1 cellular context compared by ENCODE assay signal in the genomic region with DNA sequence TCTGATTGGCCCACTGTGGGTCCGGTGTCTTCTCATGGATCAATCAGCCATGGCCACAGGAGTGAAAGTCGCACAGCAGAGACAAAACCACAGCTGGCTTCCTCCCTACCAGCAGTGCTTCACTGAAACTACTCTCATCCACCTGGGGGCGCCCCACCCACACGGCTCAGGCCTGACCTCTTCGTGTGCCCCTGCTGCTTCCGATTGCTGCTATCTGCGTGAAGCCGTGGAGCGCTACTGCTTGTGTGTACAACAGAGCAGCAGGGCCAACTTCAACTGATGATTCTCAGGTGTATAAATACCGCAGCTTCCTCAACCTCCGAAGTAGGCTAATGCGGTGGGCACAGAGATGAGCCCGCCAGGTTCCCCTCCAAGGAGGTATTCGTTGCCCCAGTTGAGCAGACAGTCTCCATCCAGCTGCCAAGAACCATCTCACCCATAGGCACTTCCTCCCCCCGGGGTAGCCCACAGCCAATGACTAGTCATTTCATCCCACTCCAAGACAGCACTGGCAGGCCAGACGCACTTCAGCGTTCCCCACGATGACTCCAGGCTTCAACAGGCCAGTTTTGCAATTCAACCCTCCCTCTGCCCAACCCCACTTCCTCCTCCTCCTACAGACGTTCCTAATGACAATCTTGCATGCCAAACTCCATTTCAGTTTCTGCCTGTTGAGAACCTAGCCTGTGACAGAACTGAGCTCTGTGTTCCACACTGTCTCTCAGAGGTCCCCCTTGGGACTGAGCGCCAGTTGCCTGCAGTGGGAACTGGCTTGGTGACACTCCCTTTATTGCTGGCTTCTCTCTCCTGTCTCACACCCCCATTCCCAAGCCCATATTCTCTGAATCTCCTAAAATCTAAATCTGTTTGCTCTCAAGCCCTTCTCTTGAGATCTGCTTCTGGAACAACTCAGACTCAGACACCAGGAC.
TF ChIP-seq lines count a peak whose summit lies in the region.

No MANE protein-coding gene starts in this region.

TF ChIP-seq in K562, 482 proteins besides CTCF, POLR2A, EP300 and RAD21 (continued from another document and continues in another):
- TF ChIP-seq RFX7 (CRISPR knock-in tag; IDR thresholded peaks at IDR 0.05), result no peak
- TF ChIP-seq HNRNPH1 (optimal IDR thresholded peaks at IDR 0.05; ENCODE audit: low read depth, low read length), result no peak
- TF ChIP-seq, protein P1, sequence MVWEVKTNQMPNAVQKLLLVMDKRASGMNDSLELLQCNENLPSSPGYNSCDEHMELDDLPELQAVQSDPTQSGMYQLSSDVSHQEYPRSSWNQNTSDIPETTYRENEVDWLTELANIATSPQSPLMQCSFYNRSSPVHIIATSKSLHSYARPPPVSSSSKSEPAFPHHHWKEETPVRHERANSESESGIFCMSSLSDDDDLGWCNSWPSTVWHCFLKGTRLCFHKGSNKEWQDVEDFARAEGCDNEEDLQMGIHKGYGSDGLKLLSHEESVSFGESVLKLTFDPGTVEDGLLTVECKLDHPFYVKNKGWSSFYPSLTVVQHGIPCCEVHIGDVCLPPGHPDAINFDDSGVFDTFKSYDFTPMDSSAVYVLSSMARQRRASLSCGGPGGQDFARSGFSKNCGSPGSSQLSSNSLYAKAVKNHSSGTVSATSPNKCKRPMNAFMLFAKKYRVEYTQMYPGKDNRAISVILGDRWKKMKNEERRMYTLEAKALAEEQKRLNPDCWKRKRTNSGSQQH (CRISPR knock-in tag; IDR thresholded peaks at IDR 0.05), result no peak
- TF ChIP-seq BRF1 (IDR thresholded peaks at IDR 0.05; ENCODE audit: borderline replicate concordance, extremely low read depth, insufficient read length), result no peak
- peak; percentile 53 for TF ChIP-seq CBFA2T3 (IDR thresholded peaks at IDR 0.05)
- TF ChIP-seq, protein P2, sequence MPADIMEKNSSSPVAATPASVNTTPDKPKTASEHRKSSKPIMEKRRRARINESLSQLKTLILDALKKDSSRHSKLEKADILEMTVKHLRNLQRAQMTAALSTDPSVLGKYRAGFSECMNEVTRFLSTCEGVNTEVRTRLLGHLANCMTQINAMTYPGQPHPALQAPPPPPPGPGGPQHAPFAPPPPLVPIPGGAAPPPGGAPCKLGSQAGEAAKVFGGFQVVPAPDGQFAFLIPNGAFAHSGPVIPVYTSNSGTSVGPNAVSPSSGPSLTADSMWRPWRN (IDR thresholded peaks at IDR 0.05; ENCODE audit: low read depth), result no peak
- TF ChIP-seq RBBP5 (IDR thresholded peaks at IDR 0.05; ENCODE audit: borderline replicate concordance, insufficient read depth, low read length, poor library complexity, severe bottlenecking), result no peak
- TF ChIP-seq CHCHD3 (CRISPR knock-in tag; IDR thresholded peaks at IDR 0.05), result no peak
- TF ChIP-seq, protein P3, sequence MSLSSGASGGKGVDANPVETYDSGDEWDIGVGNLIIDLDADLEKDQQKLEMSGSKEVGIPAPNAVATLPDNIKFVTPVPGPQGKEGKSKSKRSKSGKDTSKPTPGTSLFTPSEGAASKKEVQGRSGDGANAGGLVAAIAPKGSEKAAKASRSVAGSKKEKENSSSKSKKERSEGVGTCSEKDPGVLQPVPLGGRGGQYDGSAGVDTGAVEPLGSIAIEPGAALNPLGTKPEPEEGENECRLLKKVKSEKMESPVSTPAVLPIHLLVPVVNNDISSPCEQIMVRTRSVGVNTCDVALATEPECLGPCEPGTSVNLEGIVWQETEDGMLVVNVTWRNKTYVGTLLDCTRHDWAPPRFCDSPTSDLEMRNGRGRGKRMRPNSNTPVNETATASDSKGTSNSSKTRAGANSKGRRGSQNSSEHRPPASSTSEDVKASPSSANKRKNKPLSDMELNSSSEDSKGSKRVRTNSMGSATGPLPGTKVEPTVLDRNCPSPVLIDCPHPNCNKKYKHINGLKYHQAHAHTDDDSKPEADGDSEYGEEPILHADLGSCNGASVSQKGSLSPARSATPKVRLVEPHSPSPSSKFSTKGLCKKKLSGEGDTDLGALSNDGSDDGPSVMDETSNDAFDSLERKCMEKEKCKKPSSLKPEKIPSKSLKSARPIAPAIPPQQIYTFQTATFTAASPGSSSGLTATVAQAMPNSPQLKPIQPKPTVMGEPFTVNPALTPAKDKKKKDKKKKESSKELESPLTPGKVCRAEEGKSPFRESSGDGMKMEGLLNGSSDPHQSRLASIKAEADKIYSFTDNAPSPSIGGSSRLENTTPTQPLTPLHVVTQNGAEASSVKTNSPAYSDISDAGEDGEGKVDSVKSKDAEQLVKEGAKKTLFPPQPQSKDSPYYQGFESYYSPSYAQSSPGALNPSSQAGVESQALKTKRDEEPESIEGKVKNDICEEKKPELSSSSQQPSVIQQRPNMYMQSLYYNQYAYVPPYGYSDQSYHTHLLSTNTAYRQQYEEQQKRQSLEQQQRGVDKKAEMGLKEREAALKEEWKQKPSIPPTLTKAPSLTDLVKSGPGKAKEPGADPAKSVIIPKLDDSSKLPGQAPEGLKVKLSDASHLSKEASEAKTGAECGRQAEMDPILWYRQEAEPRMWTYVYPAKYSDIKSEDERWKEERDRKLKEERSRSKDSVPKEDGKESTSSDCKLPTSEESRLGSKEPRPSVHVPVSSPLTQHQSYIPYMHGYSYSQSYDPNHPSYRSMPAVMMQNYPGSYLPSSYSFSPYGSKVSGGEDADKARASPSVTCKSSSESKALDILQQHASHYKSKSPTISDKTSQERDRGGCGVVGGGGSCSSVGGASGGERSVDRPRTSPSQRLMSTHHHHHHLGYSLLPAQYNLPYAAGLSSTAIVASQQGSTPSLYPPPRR (CRISPR knock-in tag; IDR thresholded peaks at IDR 0.05; ENCODE audit: borderline replicate concordance), result no peak
- TF ChIP-seq SIX5 (IDR thresholded peaks at IDR 0.05; ENCODE audit: borderline replicate concordance in 1 of 2, insufficient read depth in 1 of 2, low read depth in 1 of 2, low read length in 2 of 2), result no peak
- no peak for TF ChIP-seq HCFC1 (IDR thresholded peaks at IDR 0.05; ENCODE audit: low read depth, low read length)
- no peak for TF ChIP-seq TEAD1 (CRISPR knock-in tag; IDR thresholded peaks at IDR 0.05)
- no peak for TF ChIP-seq ZNF586 (CRISPR knock-in tag; conservative IDR thresholded peaks at IDR 0.05)
- TF ChIP-seq MYC (IDR thresholded peaks at IDR 0.05; ENCODE audit: low read depth, low read length), result peak; percentile 22; the same call in 1 of the 2 replicates
- no peak for TF ChIP-seq MYC (CRISPR knock-in tag; IDR thresholded peaks at IDR 0.05; ENCODE audit: borderline replicate concordance, low read depth)
- TF ChIP-seq, protein P4, sequence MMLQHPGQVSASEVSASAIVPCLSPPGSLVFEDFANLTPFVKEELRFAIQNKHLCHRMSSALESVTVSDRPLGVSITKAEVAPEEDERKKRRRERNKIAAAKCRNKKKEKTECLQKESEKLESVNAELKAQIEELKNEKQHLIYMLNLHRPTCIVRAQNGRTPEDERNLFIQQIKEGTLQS (IDR thresholded peaks at IDR 0.05), result no peak
- TF ChIP-seq, protein P4 (CRISPR knock-in tag; conservative IDR thresholded peaks at IDR 0.05), result no peak
- TF ChIP-seq SPI1 (IDR thresholded peaks at IDR 0.05; ENCODE audit: borderline replicate concordance, low read depth, low read length), result peak; percentile 30; the same call in 1 of the 2 replicates
- TF ChIP-seq ASH1L (IDR thresholded peaks at IDR 0.05; ENCODE audit: borderline replicate concordance, low read depth, partially characterized antibody), result no peak
- no peak for TF ChIP-seq ZNF436 (CRISPR knock-in tag; IDR thresholded peaks at IDR 0.05)
- TF ChIP-seq, protein P5, sequence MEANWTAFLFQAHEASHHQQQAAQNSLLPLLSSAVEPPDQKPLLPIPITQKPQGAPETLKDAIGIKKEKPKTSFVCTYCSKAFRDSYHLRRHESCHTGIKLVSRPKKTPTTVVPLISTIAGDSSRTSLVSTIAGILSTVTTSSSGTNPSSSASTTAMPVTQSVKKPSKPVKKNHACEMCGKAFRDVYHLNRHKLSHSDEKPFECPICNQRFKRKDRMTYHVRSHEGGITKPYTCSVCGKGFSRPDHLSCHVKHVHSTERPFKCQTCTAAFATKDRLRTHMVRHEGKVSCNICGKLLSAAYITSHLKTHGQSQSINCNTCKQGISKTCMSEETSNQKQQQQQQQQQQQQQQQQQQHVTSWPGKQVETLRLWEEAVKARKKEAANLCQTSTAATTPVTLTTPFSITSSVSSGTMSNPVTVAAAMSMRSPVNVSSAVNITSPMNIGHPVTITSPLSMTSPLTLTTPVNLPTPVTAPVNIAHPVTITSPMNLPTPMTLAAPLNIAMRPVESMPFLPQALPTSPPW (CRISPR knock-in tag; IDR thresholded peaks at IDR 0.05), result peak; percentile 41; the same call in 1 of the 2 replicates
- TF ChIP-seq, protein P6, sequence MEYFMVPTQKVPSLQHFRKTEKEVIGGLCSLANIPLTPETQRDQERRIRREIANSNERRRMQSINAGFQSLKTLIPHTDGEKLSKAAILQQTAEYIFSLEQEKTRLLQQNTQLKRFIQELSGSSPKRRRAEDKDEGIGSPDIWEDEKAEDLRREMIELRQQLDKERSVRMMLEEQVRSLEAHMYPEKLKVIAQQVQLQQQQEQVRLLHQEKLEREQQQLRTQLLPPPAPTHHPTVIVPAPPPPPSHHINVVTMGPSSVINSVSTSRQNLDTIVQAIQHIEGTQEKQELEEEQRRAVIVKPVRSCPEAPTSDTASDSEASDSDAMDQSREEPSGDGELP (CRISPR knock-in tag; IDR thresholded peaks at IDR 0.05; ENCODE audit: borderline replicate concordance), result peak; percentile 84; the same call in 1 of the 2 replicates
- TF ChIP-seq ETV5 (CRISPR knock-in tag; IDR thresholded peaks at IDR 0.05; ENCODE audit: low read depth), result peak; percentile 52; the same call in 1 of the 2 replicates
- no peak for TF ChIP-seq NFE2 (IDR thresholded peaks at IDR 0.05; ENCODE audit: low read depth)
- no peak for TF ChIP-seq ZNF165 (CRISPR knock-in tag; IDR thresholded peaks at IDR 0.05; ENCODE audit: borderline replicate concordance)
- no peak for TF ChIP-seq ELF1 (tag; IDR thresholded peaks at IDR 0.05)
- no peak for TF ChIP-seq KAT2B (IDR thresholded peaks at IDR 0.05; ENCODE audit: low read depth, low read length)
- TF ChIP-seq, protein P7, sequence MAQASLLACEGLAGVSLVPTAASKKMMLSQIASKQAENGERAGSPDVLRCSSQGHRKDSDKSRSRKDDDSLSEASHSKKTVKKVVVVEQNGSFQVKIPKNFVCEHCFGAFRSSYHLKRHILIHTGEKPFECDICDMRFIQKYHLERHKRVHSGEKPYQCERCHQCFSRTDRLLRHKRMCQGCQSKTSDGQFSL (CRISPR knock-in tag; IDR thresholded peaks at IDR 0.05), result no peak
- TF ChIP-seq, protein P7 (tag; IDR thresholded peaks at IDR 0.05), result no peak
- TF ChIP-seq CBX1 (IDR thresholded peaks at IDR 0.05; ENCODE audit: low read depth), result no peak
- TF ChIP-seq CBX5 (IDR thresholded peaks at IDR 0.05; ENCODE audit: borderline replicate concordance, low read depth), result no peak
- TF ChIP-seq, protein P8, sequence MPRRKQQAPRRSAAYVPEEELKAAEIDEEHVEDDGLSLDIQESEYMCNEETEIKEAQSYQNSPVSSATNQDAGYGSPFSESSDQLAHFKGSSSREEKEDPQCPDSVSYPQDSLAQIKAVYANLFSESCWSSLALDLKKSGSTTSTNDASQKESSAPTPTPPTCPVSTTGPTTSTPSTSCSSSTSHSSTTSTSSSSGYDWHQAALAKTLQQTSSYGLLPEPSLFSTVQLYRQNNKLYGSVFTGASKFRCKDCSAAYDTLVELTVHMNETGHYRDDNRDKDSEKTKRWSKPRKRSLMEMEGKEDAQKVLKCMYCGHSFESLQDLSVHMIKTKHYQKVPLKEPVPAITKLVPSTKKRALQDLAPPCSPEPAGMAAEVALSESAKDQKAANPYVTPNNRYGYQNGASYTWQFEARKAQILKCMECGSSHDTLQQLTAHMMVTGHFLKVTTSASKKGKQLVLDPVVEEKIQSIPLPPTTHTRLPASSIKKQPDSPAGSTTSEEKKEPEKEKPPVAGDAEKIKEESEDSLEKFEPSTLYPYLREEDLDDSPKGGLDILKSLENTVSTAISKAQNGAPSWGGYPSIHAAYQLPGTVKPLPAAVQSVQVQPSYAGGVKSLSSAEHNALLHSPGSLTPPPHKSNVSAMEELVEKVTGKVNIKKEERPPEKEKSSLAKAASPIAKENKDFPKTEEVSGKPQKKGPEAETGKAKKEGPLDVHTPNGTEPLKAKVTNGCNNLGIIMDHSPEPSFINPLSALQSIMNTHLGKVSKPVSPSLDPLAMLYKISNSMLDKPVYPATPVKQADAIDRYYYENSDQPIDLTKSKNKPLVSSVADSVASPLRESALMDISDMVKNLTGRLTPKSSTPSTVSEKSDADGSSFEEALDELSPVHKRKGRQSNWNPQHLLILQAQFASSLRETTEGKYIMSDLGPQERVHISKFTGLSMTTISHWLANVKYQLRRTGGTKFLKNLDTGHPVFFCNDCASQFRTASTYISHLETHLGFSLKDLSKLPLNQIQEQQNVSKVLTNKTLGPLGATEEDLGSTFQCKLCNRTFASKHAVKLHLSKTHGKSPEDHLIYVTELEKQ (CRISPR knock-in tag; IDR thresholded peaks at IDR 0.05), result no peak
- TF ChIP-seq ZNF124 (CRISPR knock-in tag; IDR thresholded peaks at IDR 0.05), result no peak
- TF ChIP-seq SMAD3 (CRISPR knock-in tag; conservative IDR thresholded peaks at IDR 0.05), result no peak
- no peak for TF ChIP-seq HDAC8 (tag; IDR thresholded peaks at IDR 0.05)
- no peak for TF ChIP-seq NR3C1 (CRISPR knock-in tag; IDR thresholded peaks at IDR 0.05)
- no peak for TF ChIP-seq FOS (IDR thresholded peaks at IDR 0.05; ENCODE audit: extremely low read depth, insufficient read length)
- no peak for TF ChIP-seq ZNF324 (CRISPR knock-in tag; IDR thresholded peaks at IDR 0.05)
- TF ChIP-seq, protein P9, sequence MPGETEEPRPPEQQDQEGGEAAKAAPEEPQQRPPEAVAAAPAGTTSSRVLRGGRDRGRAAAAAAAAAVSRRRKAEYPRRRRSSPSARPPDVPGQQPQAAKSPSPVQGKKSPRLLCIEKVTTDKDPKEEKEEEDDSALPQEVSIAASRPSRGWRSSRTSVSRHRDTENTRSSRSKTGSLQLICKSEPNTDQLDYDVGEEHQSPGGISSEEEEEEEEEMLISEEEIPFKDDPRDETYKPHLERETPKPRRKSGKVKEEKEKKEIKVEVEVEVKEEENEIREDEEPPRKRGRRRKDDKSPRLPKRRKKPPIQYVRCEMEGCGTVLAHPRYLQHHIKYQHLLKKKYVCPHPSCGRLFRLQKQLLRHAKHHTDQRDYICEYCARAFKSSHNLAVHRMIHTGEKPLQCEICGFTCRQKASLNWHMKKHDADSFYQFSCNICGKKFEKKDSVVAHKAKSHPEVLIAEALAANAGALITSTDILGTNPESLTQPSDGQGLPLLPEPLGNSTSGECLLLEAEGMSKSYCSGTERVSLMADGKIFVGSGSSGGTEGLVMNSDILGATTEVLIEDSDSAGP (CRISPR knock-in tag; IDR thresholded peaks at IDR 0.05), result no peak
